In genomic region chr4:40325406-40326019, GRCh38 we compare ENCODE assay signal across 1 cellular context.
TF ChIP-seq lines count a peak whose summit lies in the region.

No MANE protein-coding gene starts in this region.

TF ChIP-seq in HEK293T, 16 proteins besides CTCF, POLR2A, EP300 and RAD21 (continued from another document):
- no peak for TF ChIP-seq L3MBTL2 (conservative IDR thresholded peaks at IDR 0.05)
- no peak for TF ChIP-seq FOXK2 (IDR thresholded peaks at IDR 0.05)
- no peak for TF ChIP-seq ELF4 (IDR thresholded peaks at IDR 0.05)
